13 cellular contexts compared by ENCODE assay signal in genomic region chr11:106468531-106468930, GRCh38.
"Had no signal": no experiment of that assay in that cellular context is flagged by ENCODE, and none has a peak within 500 bp of the region (broad histone marks: within the 10 kb centered on the region; RNA-seq: fewer than 3 reads in every experiment).

No MANE protein-coding gene starts in this region.

- H3K9me3 ChIP-seq: esophagus muscularis mucosa, right atrium auricular region, tibial nerve had no signal

- ATAC-seq: foreskin keratinocyte; left ventricle myocardium superior; stimulated activated memory B cell treated with anti-CD40 and anti-IgM and Interleukin-4, amounts not matched to agents 10 μg/mL and 1 μg/mL and 100 μg/mL, for 72 hours had no signal

- H3K36me3 ChIP-seq: esophagus muscularis mucosa, right atrium auricular region, spleen, tibial nerve had no signal

- H3K27ac ChIP-seq: esophagus muscularis mucosa, foreskin keratinocyte, right atrium auricular region, SK-N-MC, spleen, tibial nerve had no signal

- DNase-seq: activated CD4-positive, alpha-beta T cell treated with anti-CD3 and anti-CD28 coated beads for 48 hours; activated naive CD4-positive, alpha-beta T cell treated with anti-CD3 and anti-CD28 coated beads, Interleukin-2, amount 10 ng/mL, durations not matched to agents 7 days and 5 days; foreskin keratinocyte; head of caudate nucleus; left ventricle myocardium superior; posterior cingulate gyrus; spleen; stimulated activated CD4-positive, alpha-beta T cell treated with anti-CD3 and anti-CD28 coated beads, Interleukin-1b, Interleukin-23, amount 100 ng/mL, for 48 hours had no signal

- H3K27me3 ChIP-seq: esophagus muscularis mucosa, foreskin keratinocyte, right atrium auricular region, spleen, tibial nerve had no signal

- H3K4me3 ChIP-seq: esophagus muscularis mucosa, right atrium auricular region, SK-N-MC, spleen, tibial nerve had no signal

- H3K4me1 ChIP-seq: foreskin keratinocyte, right atrium auricular region had no signal
